Comparison of ENCODE assay signal across 1 cellular context in genomic region chr4:52199574-52200338, GRCh38.
TF ChIP-seq lines count a peak whose summit lies in the region.

No MANE protein-coding gene starts in this region.

TF ChIP-seq in H1, 55 proteins besides CTCF, POLR2A, EP300 and RAD21 (continued from another document):
- TF ChIP-seq CHD7 (IDR thresholded peaks at IDR 0.05; ENCODE audit: insufficient replicate concordance, low read length) (no peak), USF2 (IDR thresholded peaks at IDR 0.05; ENCODE audit: low read length) (no peak), CEBPB (IDR thresholded peaks at IDR 0.05; ENCODE audit: low read depth, low read length) (no peak), NANOG (IDR thresholded peaks at IDR 0.05; ENCODE audit: insufficient read depth, low read depth, low read length, poor library complexity, severe bottlenecking) (no peak), MAFK (IDR thresholded peaks at IDR 0.05; ENCODE audit: low read depth, low read length) (no peak), SIN3A (conservative IDR thresholded peaks at IDR 0.05 in 1 of 2, IDR thresholded peaks at IDR 0.05 in 1 of 2; ENCODE audit: low read depth in 1 of 2, low read length in 2 of 2) (no peak)
